ENCODE assay signal across 12 cellular contexts in the genomic region with DNA sequence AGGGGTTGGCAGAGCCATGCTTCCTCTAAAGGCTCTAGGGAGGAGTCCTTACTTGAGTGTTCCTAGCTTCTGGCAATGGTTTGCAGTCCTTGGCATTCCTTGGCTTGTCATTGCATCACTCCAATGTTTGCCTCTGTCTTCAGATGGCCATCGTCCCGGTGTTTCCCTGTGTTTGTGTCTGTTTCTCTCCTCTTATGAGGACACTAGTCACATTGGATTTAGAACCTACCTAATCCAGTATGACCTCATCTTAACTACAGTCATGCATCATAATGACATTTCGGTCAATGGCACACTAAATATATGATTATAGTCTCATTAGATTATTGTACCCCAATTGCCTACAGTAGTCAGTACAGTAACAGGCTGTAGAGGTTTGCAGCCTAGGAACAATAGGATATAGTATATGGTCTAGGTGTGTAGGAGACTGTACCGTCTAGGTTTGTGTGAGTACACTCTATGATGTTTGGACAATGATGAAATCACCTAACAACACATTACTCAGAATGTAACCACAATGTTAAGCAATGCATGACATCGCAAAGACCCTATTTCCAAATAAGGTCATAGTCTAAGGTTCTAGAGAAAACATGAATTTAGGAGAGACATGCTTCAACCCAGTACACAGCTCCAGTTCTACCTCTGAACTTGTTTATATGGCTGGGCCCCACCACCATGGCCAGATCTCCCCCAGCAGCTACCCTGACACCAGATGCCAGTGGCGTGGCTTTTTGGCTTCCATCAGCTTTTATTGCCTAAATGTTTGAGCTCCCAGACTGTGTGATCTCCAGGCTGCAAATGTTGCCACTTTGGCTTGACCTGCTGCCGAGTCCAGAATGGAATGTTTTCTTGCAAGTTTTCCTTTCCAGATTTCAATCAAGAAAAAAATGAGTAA. TPM values are rescaled to one million over a fixed set of nuclear protein-coding genes. Genes with fewer than 3 reads are reported as not detected.
DNase-seq lines count a peak whose midpoint lies in the region; ATAC-seq and TF ChIP-seq lines count a peak whose summit lies in the region.
"Had no signal": no experiment of that assay in that cellular context is flagged by ENCODE, and none has a peak within 500 bp of the region (broad histone marks: within the 10 kb centered on the region; RNA-seq: fewer than 3 reads in every experiment).

No MANE protein-coding gene starts in this region.

- H3K36me3 ChIP-seq in gastrocnemius medialis, result no peaks in the 10 kb centered on the region
- H3K36me3 ChIP-seq: sigmoid colon had no signal

- intact Hi-C loops in gastrocnemius medialis (cut with DNase I; ENCODE audit: low total_unique reads), result no loop called here

- H3K27ac ChIP-seq in gastrocnemius medialis, result no peak overlapping the region
- H3K27ac ChIP-seq: sigmoid colon had no signal

- no peaks in the 10 kb centered on the region for H3K9me3 ChIP-seq in gastrocnemius medialis
- H3K9me3 ChIP-seq: Caco-2 had no signal

- ATAC-seq in esophagus mucosa, result peak; percentile 49
- peak; percentile 50 to 62 for ATAC-seq in gastrocnemius medialis
- ATAC-seq in GM21367 (IDR thresholded peaks at IDR 0.05; ENCODE audit: unreplicated experiment), result no peak
- no peak for ATAC-seq in GM18519 (IDR thresholded peaks at IDR 0.05; ENCODE audit: low FRiP score, unreplicated experiment)

- H3K4me3 ChIP-seq in gastrocnemius medialis, result no peak overlapping the region
- H3K4me3 ChIP-seq: sigmoid colon had no signal

- no peaks in the 10 kb centered on the region for H3K27me3 ChIP-seq in gastrocnemius medialis
- H3K27me3 ChIP-seq: sigmoid colon had no signal

- H3K4me1 ChIP-seq in gastrocnemius medialis, result no peaks in the 10 kb centered on the region
- H3K4me1 ChIP-seq: Caco-2, sigmoid colon had no signal

- no peak for TF ChIP-seq CTCF in gastrocnemius medialis (IDR thresholded peaks at IDR 0.05 in 4 of 5, conservative IDR thresholded peaks at IDR 0.05 in 1 of 5)

- in situ Hi-C loops in gastrocnemius medialis (cut with MboI; ENCODE audit: low sequenced_read_pairs in 4 of 4), result no loop called here

- DNase-seq in HCEC 1CT, result peak; percentile 69
- peak; percentile 84 for DNase-seq in OCI-M1 (lab: John Stamatoyannopoulos, UW)
- DNase-seq in gastrocnemius medialis, result peak in 1 of 2 donors; percentile 68
- DNase-seq in NCI-H2171 (lab: John Stamatoyannopoulos, UW), result no peak
- DNase-seq: amniotic stem cell, Caco-2, endodermal cell, NCI-H187, sigmoid colon had no signal

- no peak for TF ChIP-seq POLR2A in gastrocnemius medialis (IDR thresholded peaks at IDR 0.05)

RNA-seq across cellular contexts. Expression of a gene that starts 22.1 kb away (rescaled TPM):
- total RNA-seq in esophagus mucosa, result not detected
- under 1 TPM in 3 of 4 donors, not detected in 1; 0.07 to 0.31 (median 0.07) TPM for total RNA-seq in gastrocnemius medialis
- total RNA-seq: Caco-2, sigmoid colon had no signal

Comparison
In these comparisons a context has a peak if more than half of its experiments do, and no peak if none do; other contexts are left out.
1. ATAC-seq: peak in esophagus mucosa (single experiment) and gastrocnemius medialis (2 of 2); none in GM21367 (single experiment) and GM18519 (single experiment).